ENCODE assay signal across 11 cellular contexts in the genomic region with DNA sequence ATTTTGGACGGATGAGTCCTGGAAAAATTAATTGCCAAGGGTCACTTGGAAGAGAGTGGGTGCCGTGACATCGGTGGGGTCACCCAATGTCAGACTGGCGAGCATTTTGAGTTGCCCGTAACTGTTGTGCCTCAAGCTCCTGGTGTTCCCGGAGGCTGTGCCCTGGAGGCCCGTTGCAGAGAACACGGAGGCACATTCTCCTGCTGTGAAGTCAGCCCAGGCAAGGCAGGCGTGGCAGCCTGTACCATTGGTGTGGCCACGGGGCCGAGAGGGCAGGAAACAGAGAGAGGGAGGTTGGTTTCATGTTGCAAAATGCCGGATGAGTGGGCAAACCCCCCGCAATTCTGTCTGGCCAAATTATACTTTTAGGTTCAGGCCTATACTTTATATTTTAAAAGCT.
DNase-seq lines count a peak whose midpoint lies in the region; ATAC-seq lines count a peak whose summit lies in the region.
"Had no signal": no experiment of that assay in that cellular context is flagged by ENCODE, and none has a peak within 500 bp of the region (broad histone marks: within the 10 kb centered on the region; RNA-seq: fewer than 3 reads in every experiment).

No MANE protein-coding gene starts in this region.

- no peak for ATAC-seq in Right ventricle myocardium superior (ENCODE audit: poor library complexity)
- no peak for ATAC-seq in GM21723 (IDR thresholded peaks at IDR 0.05; ENCODE audit: unreplicated experiment)
- ATAC-seq in HG03378 (IDR thresholded peaks at IDR 0.05; ENCODE audit: unreplicated experiment): no peak
- ATAC-seq: stimulated activated naive CD8-positive, alpha-beta T cell treated with anti-CD3 and anti-CD28 coated beads, Interleukin-15, Interleukin-2, amounts not matched to agents 100 U/mL and 50 U/mL, for 24 hours had no signal

- DNase-seq in HCEC 1CT: peak; percentile 65
- DNase-seq in UCSD-AML1 (lab: John Stamatoyannopoulos, UW; ENCODE audit: unreplicated experiment): peak; percentile 53
- DNase-seq in Right ventricle myocardium superior: peak; percentile 69
- DNase-seq in dermis blood vessel endothelial cell: no peak
- DNase-seq in NCI-H187 (lab: John Stamatoyannopoulos, UW): no peak
- DNase-seq: DND-41; NCI-H446 treated with DMSO at 0.1 percent for 48 hours; stimulated activated naive CD8-positive, alpha-beta T cell treated with anti-CD3 and anti-CD28 coated beads, Interleukin-15, Interleukin-2, amounts not matched to agents 100 U/mL and 50 U/mL, for 24 hours had no signal

- no peak overlapping the region for H3K4me3 ChIP-seq in skin epidermis

- H3K27ac ChIP-seq in skin epidermis: peak overlapping the region in 12 of 21 experiments; percentile 0 to 76 (median 56)

- intact Hi-C loops in Right ventricle myocardium superior (cut with DNase I): no loop called here

Comparison
In these comparisons a context has a peak if more than half of its experiments do, and no peak if none do; other contexts are left out.
1. DNase-seq: peak in HCEC 1CT (single experiment), UCSD-AML1 (single experiment) and Right ventricle myocardium superior (single experiment); none in dermis blood vessel endothelial cell (single experiment) and NCI-H187 (0 of 2).